Comparison of ENCODE assay signal across 1 cellular context in genomic region chr14:21106506-21107359, GRCh38.
TF ChIP-seq lines count a peak whose summit lies in the region.

No MANE protein-coding gene starts in this region.

TF ChIP-seq in HepG2, 621 proteins besides CTCF, POLR2A, EP300 and RAD21 (continued from another document and continues in another):
- no peak for TF ChIP-seq AKNA (CRISPR knock-in tag; IDR thresholded peaks at IDR 0.05; ENCODE audit: borderline replicate concordance)
- TF ChIP-seq GATA4 (IDR thresholded peaks at IDR 0.05; ENCODE audit: borderline replicate concordance, low read depth): no peak
- peak; percentile 55; the same call in 1 of the 2 replicates for TF ChIP-seq ARID3A (IDR thresholded peaks at IDR 0.05; ENCODE audit: low read depth, low read length)
- TF ChIP-seq FUBP1 (CRISPR knock-in tag; IDR thresholded peaks at IDR 0.05; ENCODE audit: borderline replicate concordance): no peak
- TF ChIP-seq MIXL1 (CRISPR knock-in tag; IDR thresholded peaks at IDR 0.05): peak; percentile 71; the same call in 1 of the 2 replicates
- TF ChIP-seq ZFP62 (CRISPR knock-in tag; IDR thresholded peaks at IDR 0.05): no peak
- TF ChIP-seq SMAD9 (CRISPR knock-in tag; IDR thresholded peaks at IDR 0.05): no peak
- no peak; the same call in 1 of the 2 replicates for TF ChIP-seq ETV6 (CRISPR knock-in tag; conservative IDR thresholded peaks at IDR 0.05)
- TF ChIP-seq NPAS2 (CRISPR knock-in tag; IDR thresholded peaks at IDR 0.05; ENCODE audit: borderline replicate concordance): no peak
- TF ChIP-seq ZNF557 (CRISPR knock-in tag; IDR thresholded peaks at IDR 0.05): 0 out of 2 replicates have a peak, but pooled peaks have one; percentile 30
- peak; percentile 97 for TF ChIP-seq ZNF644 (CRISPR knock-in tag; IDR thresholded peaks at IDR 0.05; ENCODE audit: low read depth)
- TF ChIP-seq ZKSCAN1 (IDR thresholded peaks at IDR 0.05; ENCODE audit: low read length): no peak
- no peak for TF ChIP-seq ZNF570 (CRISPR knock-in tag; IDR thresholded peaks at IDR 0.05; ENCODE audit: borderline replicate concordance)
- peak; percentile 30; the same call in 1 of the 2 replicates for TF ChIP-seq ZNF143 (CRISPR knock-in tag; IDR thresholded peaks at IDR 0.05)
- no peak; the same call in 1 of the 2 replicates for TF ChIP-seq DMAP1 (CRISPR knock-in tag; IDR thresholded peaks at IDR 0.05)
- TF ChIP-seq ZGPAT (CRISPR knock-in tag; IDR thresholded peaks at IDR 0.05): peak; percentile 68
- TF ChIP-seq KLF15 (CRISPR knock-in tag; IDR thresholded peaks at IDR 0.05; ENCODE audit: borderline replicate concordance): no peak
- no peak for TF ChIP-seq RARG (CRISPR knock-in tag; IDR thresholded peaks at IDR 0.05; ENCODE audit: low read depth)
- 0 out of 2 replicates have a peak, but pooled peaks have one; percentile 1 for TF ChIP-seq ZNF136 (CRISPR knock-in tag; IDR thresholded peaks at IDR 0.05; ENCODE audit: low read depth)
- TF ChIP-seq ZNF142 (CRISPR knock-in tag; IDR thresholded peaks at IDR 0.05): peak; percentile 41; the same call in 1 of the 2 replicates
- TF ChIP-seq ZNF530 (CRISPR knock-in tag; IDR thresholded peaks at IDR 0.05; ENCODE audit: low read depth): no peak
- no peak for TF ChIP-seq ZNF260 (CRISPR knock-in tag; IDR thresholded peaks at IDR 0.05; ENCODE audit: borderline replicate concordance, low read depth)
- no peak for TF ChIP-seq ZNF781 (CRISPR knock-in tag; IDR thresholded peaks at IDR 0.05; ENCODE audit: borderline replicate concordance, not compliant biosample characterization)
- peak; percentile 30; the same call in 1 of the 2 replicates for TF ChIP-seq ZNF430 (CRISPR knock-in tag; IDR thresholded peaks at IDR 0.05)
- no peak for TF ChIP-seq BATF2 (CRISPR knock-in tag; IDR thresholded peaks at IDR 0.05)
- no peak for TF ChIP-seq HNRNPLL (IDR thresholded peaks at IDR 0.05; ENCODE audit: low read depth, low read length, poor library complexity, severe bottlenecking)
- no peak for TF ChIP-seq SNAI1 (CRISPR knock-in tag; IDR thresholded peaks at IDR 0.05; ENCODE audit: borderline replicate concordance)
- TF ChIP-seq AHDC1 (CRISPR knock-in tag; IDR thresholded peaks at IDR 0.05; ENCODE audit: borderline replicate concordance): no peak
- no peak for TF ChIP-seq RFX3 (CRISPR knock-in tag; IDR thresholded peaks at IDR 0.05)
- no peak for TF ChIP-seq ZNF326 (CRISPR knock-in tag; IDR thresholded peaks at IDR 0.05; ENCODE audit: borderline replicate concordance)
- TF ChIP-seq ADNP (CRISPR knock-in tag; IDR thresholded peaks at IDR 0.05): no peak
- peak; percentile 67; the same call in 1 of the 2 replicates for TF ChIP-seq PHF21A (CRISPR knock-in tag; IDR thresholded peaks at IDR 0.05)
- no peak for TF ChIP-seq ZNF546 (CRISPR knock-in tag; conservative IDR thresholded peaks at IDR 0.05)
- no peak for TF ChIP-seq ZNF432 (CRISPR knock-in tag; IDR thresholded peaks at IDR 0.05; ENCODE audit: borderline replicate concordance)
